In the genomic region with DNA sequence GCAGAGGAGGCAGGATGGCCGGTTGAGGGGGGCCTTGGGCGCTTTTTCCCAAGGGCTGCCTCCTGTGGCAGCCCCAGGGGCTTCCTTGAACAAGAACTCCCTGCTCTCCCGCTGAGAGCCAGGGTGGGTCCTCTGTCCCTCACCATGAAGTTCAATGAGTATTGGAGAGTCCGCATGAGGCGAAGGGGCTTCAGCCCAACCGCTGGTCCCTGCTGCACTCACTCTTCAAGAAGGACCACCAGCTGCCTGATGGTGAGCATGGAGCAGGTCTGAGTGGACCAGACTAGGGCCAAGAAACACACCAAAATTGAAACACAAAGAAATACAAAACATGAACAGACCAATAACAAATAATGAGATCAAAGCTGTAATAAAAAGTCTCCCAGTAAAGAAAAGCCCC, we compare ENCODE assay signal across 4 cellular contexts. TPM values are rescaled to one million over a fixed set of nuclear protein-coding genes. Genes with fewer than 3 reads are reported as not detected.
"Had no signal": no experiment of that assay in that cellular context is flagged by ENCODE, and none has a peak within 500 bp of the region (broad histone marks: within the 10 kb centered on the region; RNA-seq: fewer than 3 reads in every experiment).

No MANE protein-coding gene starts in this region.

RNA-seq across cellular contexts. Expression of gene GAB4, which starts 7.5 kb away (rescaled TPM):
- total RNA-seq: LHCN-M2, M059J, MCF 10A, NCI-H460 had no signal
